6 cellular contexts compared by ENCODE assay signal in the genomic region with DNA sequence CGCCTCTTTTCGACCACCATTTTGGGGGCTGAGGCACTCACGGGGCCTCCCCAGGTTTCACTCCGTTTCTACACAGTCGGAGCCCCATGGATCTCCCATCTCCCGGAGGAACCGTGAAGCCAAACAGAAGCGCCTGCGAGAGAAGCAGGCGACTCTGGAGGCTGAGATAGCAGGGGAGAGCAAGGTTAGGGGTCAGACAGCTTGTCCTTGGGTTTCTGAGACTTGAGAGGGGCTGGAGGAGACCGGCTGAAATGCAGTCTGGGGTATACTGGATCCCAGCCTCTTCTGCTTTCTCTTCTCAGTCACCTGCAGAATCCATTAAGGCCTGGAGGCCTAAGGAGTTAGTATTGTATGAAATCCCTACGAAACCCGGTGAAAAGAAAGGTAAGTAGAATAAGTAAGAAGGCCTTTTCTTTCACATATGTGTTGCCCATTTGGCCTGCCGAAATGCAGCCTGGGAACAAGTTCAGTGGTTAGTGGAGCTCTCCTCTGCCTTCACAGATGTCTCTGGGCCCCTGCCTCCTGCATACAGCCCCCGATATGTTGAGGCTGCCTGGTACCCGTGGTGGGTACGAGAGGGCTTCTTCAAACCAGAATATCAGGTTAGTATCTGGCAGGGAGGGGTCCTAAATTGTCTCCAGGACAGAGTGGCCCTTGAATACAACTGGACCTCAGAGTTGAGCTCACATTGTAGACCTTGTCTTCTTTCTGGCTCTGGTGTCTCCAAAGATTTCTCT. TPM values are rescaled to one million over a fixed set of nuclear protein-coding genes. Genes with fewer than 3 reads are reported as not detected.
A peak's percentile ranks its signal among the peaks of the same experiment; 100 is the strongest.
DNase-seq lines count a peak whose midpoint lies in the region; ATAC-seq and TF ChIP-seq lines count a peak whose summit lies in the region.

No MANE protein-coding gene starts in this region.

- WGBS in prostate gland = 41% methylated on average over 17 of the region's 17 CpGs

- H3K9ac ChIP-seq in colonic mucosa (ENCODE audit: low read depth in 2 of 2, low read length in 2 of 2) = peak overlapping the region; percentile 76 to 93

- TF ChIP-seq POLR2A in prostate gland (IDR thresholded peaks at IDR 0.05) = no peak

- H3K4me3 ChIP-seq in colonic mucosa (peak overlapping the region; percentile 55), prostate gland (peak overlapping the region; percentile 42 to 52)

- intact Hi-C loops in colonic mucosa (cut with DNase I) (loop anchor here (5.0 kb wide), 1 partner anchor 162 kb away; no protein-coding TSS in a partner anchor), prostate gland (cut with DNase I) (loop anchor here (5.0 kb wide), 1 partner anchor 162 kb away; no protein-coding TSS in a partner anchor)

- no peak for ATAC-seq in GM19035 (IDR thresholded peaks at IDR 0.05; ENCODE audit: unreplicated experiment)

- H3K9me3 ChIP-seq in colonic mucosa (no peaks in the 10 kb centered on the region), prostate gland (no peaks in the 10 kb centered on the region)

- H3K4me1 ChIP-seq in colonic mucosa = peaks cover 3% of the 10 kb centered on the region
- H3K4me1 ChIP-seq in prostate gland (replicated peaks) = peaks cover 11% of the 10 kb centered on the region

- H3K27ac ChIP-seq in colonic mucosa = peak overlapping the region; percentile 80
- peak overlapping the region; percentile 91 to 92 for H3K27ac ChIP-seq in prostate gland

- TF ChIP-seq CTCF in colonic mucosa (IDR thresholded peaks at IDR 0.05) = no peak
- no peak for TF ChIP-seq CTCF in prostate gland (IDR thresholded peaks at IDR 0.05)

- H3K36me3 ChIP-seq in colonic mucosa (no peaks in the 10 kb centered on the region), prostate gland (peaks cover 0 to 11% of the 10 kb centered on the region in 2 donors)

- DNase-seq in NCI-H69 (lab: John Stamatoyannopoulos, UW) = peak; percentile 37
- peak; percentile 28 for DNase-seq in colonic mucosa
- no peak for DNase-seq in prostate gland (ENCODE audit: low spot score)
- no peak for DNase-seq in NCI-H187 (lab: John Stamatoyannopoulos, UW)
- no peak for DNase-seq in NCI-H1436 (lab: John Stamatoyannopoulos, UW)

- no peaks in the 10 kb centered on the region for H3K27me3 ChIP-seq in colonic mucosa
- H3K27me3 ChIP-seq in prostate gland (replicated peaks; ENCODE audit: insufficient read depth) = no peaks in the 10 kb centered on the region

RNA-seq across cellular contexts. Expression of gene VARS2, which starts 1.0 kb away (rescaled TPM):
- 10 to 100 TPM; 27.5 to 55.6 TPM for total RNA-seq in colonic mucosa
- 10 to 100 TPM; 15.8 to 27.0 TPM for total RNA-seq in prostate gland

RNA-seq across cellular contexts. Expression of gene GTF2H4, which starts 7.0 kb away (rescaled TPM):
- total RNA-seq in colonic mucosa (10 to 100 TPM; 15.8 to 25.7 TPM), prostate gland (10 to 100 TPM; 19.0 to 26.2 TPM)

RNA-seq across cellular contexts. Expression of gene SFTA2, which starts 16.9 kb away (rescaled TPM):
- total RNA-seq in colonic mucosa (1 to 10 TPM in 1 of 2 donors, not detected in 1; 1.3 TPM), prostate gland (not detected)

RNA-seq across cellular contexts. Expression of gene MUCL3, which starts 25.8 kb away (rescaled TPM):
- total RNA-seq in colonic mucosa (under 1 TPM in 1 of 2 donors, not detected in 1; 0.30 TPM), prostate gland (not detected)

RNA-seq across cellular contexts. Expression of gene DDR1, which starts 30.7 kb away (rescaled TPM):
- total RNA-seq in colonic mucosa = 100 to 1,000 TPM; 261 to 267 TPM
- total RNA-seq in prostate gland = 100 to 1,000 TPM; 178 to 182 TPM

Comparison
In these comparisons a context has a peak if more than half of its experiments do, and no peak if none do; other contexts are left out.
1. DNase-seq: peak in NCI-H69 (single experiment) and colonic mucosa (single experiment); none in prostate gland (single experiment), NCI-H187 (0 of 2) and NCI-H1436 (single experiment).